ENCODE assay signal across 2 cellular contexts in the genomic region with DNA sequence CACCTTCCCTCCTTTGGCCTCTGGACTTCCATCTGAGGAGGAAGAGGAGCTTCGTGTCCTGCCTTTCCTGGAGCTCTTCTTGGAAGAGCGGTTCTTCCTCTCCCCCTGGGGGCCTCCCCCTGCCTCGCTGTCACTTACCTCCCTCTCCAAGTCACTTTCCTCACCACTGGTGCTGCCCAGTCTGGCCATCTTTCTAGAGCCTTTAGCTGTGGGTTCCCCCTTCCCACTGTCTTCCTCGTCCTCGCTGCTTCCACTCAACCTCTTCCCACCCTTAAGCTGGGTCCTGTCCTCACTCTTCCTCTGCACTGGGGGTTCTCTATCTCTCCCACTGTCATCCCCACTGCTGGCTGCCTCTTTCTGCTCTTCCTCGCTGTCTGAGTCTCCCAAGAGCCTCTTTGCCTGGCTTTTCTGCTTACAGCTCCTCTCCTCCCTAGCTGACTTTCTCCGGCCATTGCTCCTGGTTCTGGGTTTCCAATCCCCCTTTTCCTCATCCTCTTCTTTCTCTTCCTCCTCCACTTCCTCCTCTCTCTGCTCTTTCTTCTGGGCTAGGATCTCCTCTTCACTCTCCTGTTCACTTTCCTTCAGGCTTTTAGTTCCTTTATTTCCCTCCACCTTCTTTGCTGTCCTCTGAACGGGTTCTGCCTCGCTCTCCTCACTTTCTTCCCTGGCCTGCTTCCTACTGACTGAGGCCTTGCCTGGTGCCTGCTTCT.
TF ChIP-seq lines count a peak whose summit lies in the region.

No MANE protein-coding gene starts in this region.

TF ChIP-seq in SK-N-SH, 30 proteins besides CTCF, POLR2A, EP300 and RAD21 (continued from another document):
- TF ChIP-seq EZH2phosphoT487 (IDR thresholded peaks at IDR 0.05; ENCODE audit: borderline replicate concordance, low read depth) (no peak), YY1 (IDR thresholded peaks at IDR 0.05; ENCODE audit: low read depth) (no peak), TCF12 (IDR thresholded peaks at IDR 0.05) (no peak), GATA2 (CRISPR knock-in tag; IDR thresholded peaks at IDR 0.05) (no peak), FOSL2 (IDR thresholded peaks at IDR 0.05; ENCODE audit: borderline replicate concordance, low read depth) (no peak), GABPA (IDR thresholded peaks at IDR 0.05; ENCODE audit: low read depth) (no peak), RCOR1 (IDR thresholded peaks at IDR 0.05; ENCODE audit: low read length) (no peak), TEAD4 (IDR thresholded peaks at IDR 0.05; ENCODE audit: borderline replicate concordance, insufficient read depth) (no peak), POLR2AphosphoS5 (IDR thresholded peaks at IDR 0.05; ENCODE audit: low read depth, low read length) (no peak), RXRA (IDR thresholded peaks at IDR 0.05; ENCODE audit: borderline replicate concordance, low read depth) (no peak), RFX5 (IDR thresholded peaks at IDR 0.05; ENCODE audit: low read length) (no peak), SIN3A (IDR thresholded peaks at IDR 0.05; ENCODE audit: borderline replicate concordance, low read depth, low read length) (no peak), FOXJ3 (CRISPR knock-in tag; IDR thresholded peaks at IDR 0.05) (no peak)
- TF ChIP-seq, protein P1, sequence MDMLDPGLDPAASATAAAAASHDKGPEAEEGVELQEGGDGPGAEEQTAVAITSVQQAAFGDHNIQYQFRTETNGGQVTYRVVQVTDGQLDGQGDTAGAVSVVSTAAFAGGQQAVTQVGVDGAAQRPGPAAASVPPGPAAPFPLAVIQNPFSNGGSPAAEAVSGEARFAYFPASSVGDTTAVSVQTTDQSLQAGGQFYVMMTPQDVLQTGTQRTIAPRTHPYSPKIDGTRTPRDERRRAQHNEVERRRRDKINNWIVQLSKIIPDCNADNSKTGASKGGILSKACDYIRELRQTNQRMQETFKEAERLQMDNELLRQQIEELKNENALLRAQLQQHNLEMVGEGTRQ (IDR thresholded peaks at IDR 0.05; ENCODE audit: borderline replicate concordance, low read depth, low read length) = no peak

TF ChIP-seq in SK-N-SH treated with all-trans-retinoic acid at 6 μM for 48 hours, 23 proteins besides CTCF, POLR2A, EP300 and RAD21 (continued from another document):
- no peak for TF ChIP-seq PPARA (CRISPR knock-in tag; IDR thresholded peaks at IDR 0.05; ENCODE audit: borderline replicate concordance)
- TF ChIP-seq, protein P2, sequence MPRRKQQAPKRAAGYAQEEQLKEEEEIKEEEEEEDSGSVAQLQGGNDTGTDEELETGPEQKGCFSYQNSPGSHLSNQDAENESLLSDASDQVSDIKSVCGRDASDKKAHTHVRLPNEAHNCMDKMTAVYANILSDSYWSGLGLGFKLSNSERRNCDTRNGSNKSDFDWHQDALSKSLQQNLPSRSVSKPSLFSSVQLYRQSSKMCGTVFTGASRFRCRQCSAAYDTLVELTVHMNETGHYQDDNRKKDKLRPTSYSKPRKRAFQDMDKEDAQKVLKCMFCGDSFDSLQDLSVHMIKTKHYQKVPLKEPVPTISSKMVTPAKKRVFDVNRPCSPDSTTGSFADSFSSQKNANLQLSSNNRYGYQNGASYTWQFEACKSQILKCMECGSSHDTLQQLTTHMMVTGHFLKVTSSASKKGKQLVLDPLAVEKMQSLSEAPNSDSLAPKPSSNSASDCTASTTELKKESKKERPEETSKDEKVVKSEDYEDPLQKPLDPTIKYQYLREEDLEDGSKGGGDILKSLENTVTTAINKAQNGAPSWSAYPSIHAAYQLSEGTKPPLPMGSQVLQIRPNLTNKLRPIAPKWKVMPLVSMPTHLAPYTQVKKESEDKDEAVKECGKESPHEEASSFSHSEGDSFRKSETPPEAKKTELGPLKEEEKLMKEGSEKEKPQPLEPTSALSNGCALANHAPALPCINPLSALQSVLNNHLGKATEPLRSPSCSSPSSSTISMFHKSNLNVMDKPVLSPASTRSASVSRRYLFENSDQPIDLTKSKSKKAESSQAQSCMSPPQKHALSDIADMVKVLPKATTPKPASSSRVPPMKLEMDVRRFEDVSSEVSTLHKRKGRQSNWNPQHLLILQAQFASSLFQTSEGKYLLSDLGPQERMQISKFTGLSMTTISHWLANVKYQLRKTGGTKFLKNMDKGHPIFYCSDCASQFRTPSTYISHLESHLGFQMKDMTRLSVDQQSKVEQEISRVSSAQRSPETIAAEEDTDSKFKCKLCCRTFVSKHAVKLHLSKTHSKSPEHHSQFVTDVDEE (CRISPR knock-in tag; IDR thresholded peaks at IDR 0.05) = no peak
- TF ChIP-seq OSR1 (CRISPR knock-in tag; IDR thresholded peaks at IDR 0.05) = no peak
- no peak for TF ChIP-seq TCF4 (CRISPR knock-in tag; IDR thresholded peaks at IDR 0.05; ENCODE audit: borderline replicate concordance)
- no peak for TF ChIP-seq ZNF565 (CRISPR knock-in tag; conservative IDR thresholded peaks at IDR 0.05; ENCODE audit: low read depth)
- TF ChIP-seq ZFP3 (CRISPR knock-in tag; IDR thresholded peaks at IDR 0.05) = no peak
- no peak for TF ChIP-seq RARB (CRISPR knock-in tag; IDR thresholded peaks at IDR 0.05)
- TF ChIP-seq ISL1 (CRISPR knock-in tag; IDR thresholded peaks at IDR 0.05) = no peak
- TF ChIP-seq GLIS3 (CRISPR knock-in tag; IDR thresholded peaks at IDR 0.05) = no peak
- TF ChIP-seq, protein P3, sequence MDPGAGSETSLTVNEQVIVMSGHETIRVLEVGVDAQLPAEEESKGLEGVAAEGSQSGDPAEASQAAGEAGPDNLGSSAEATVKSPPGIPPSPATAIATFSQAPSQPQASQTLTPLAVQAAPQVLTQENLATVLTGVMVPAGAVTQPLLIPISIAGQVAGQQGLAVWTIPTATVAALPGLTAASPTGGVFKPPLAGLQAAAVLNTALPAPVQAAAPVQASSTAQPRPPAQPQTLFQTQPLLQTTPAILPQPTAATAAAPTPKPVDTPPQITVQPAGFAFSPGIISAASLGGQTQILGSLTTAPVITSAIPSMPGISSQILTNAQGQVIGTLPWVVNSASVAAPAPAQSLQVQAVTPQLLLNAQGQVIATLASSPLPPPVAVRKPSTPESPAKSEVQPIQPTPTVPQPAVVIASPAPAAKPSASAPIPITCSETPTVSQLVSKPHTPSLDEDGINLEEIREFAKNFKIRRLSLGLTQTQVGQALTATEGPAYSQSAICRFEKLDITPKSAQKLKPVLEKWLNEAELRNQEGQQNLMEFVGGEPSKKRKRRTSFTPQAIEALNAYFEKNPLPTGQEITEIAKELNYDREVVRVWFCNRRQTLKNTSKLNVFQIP (CRISPR knock-in tag; IDR thresholded peaks at IDR 0.05; ENCODE audit: borderline replicate concordance, low read depth) = no peak
- no peak for TF ChIP-seq TOX (CRISPR knock-in tag; IDR thresholded peaks at IDR 0.05; ENCODE audit: borderline replicate concordance)
- TF ChIP-seq, protein P4, sequence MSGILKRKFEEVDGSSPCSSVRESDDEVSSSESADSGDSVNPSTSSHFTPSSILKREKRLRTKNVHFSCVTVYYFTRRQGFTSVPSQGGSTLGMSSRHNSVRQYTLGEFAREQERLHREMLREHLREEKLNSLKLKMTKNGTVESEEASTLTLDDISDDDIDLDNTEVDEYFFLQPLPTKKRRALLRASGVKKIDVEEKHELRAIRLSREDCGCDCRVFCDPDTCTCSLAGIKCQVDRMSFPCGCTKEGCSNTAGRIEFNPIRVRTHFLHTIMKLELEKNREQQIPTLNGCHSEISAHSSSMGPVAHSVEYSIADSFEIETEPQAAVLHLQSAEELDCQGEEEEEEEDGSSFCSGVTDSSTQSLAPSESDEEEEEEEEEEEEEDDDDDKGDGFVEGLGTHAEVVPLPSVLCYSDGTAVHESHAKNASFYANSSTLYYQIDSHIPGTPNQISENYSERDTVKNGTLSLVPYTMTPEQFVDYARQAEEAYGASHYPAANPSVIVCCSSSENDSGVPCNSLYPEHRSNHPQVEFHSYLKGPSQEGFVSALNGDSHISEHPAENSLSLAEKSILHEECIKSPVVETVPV (CRISPR knock-in tag; IDR thresholded peaks at IDR 0.05) = no peak
- no peak for TF ChIP-seq SNAI2 (CRISPR knock-in tag; IDR thresholded peaks at IDR 0.05)
- no peak for TF ChIP-seq CSDC2 (CRISPR knock-in tag; IDR thresholded peaks at IDR 0.05)
- TF ChIP-seq BACH2 (CRISPR knock-in tag; IDR thresholded peaks at IDR 0.05; ENCODE audit: borderline replicate concordance) = no peak
- TF ChIP-seq, protein P5, sequence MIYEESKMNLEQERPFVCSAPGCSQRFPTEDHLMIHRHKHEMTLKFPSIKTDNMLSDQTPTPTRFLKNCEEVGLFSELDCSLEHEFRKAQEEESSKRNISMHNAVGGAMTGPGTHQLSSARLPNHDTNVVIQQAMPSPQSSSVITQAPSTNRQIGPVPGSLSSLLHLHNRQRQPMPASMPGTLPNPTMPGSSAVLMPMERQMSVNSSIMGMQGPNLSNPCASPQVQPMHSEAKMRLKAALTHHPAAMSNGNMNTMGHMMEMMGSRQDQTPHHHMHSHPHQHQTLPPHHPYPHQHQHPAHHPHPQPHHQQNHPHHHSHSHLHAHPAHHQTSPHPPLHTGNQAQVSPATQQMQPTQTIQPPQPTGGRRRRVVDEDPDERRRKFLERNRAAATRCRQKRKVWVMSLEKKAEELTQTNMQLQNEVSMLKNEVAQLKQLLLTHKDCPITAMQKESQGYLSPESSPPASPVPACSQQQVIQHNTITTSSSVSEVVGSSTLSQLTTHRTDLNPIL (CRISPR knock-in tag; IDR thresholded peaks at IDR 0.05; ENCODE audit: low read depth) = no peak
- no peak for TF ChIP-seq ZNF8 (CRISPR knock-in tag; IDR thresholded peaks at IDR 0.05)
